1 cellular context compared by ENCODE assay signal in the genomic region with DNA sequence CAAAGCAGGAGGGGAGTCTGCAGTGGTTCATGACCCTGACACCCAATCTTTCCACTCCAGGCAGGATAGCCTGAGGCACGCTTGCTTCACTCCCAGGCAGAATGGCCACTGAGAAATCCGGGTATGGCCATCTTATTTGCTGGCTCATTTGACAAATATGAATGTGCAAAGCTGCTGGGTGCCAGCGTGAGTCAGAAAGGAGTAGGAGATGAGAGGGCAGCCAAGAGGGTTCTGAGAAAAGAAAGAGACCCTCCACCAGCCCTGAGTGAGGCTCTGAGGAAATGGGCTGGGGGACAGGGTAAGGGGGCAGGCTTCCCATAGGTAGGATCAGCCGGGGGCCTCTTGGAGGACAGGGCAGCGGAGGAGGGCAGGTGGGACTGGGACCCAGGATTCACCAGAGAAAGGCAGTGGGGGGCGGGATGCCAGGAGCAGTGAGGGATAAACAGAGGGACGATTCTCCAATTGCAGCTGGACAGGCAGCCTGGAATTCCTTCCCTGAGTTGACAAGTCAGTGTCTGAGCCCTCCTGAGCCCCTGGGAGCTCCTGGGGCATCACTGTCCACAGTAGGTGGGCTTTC.
TF ChIP-seq lines count a peak whose summit lies in the region.

No MANE protein-coding gene starts in this region.

TF ChIP-seq in H1, 55 proteins besides CTCF, POLR2A, EP300 and RAD21:
- TF ChIP-seq BACH1 (IDR thresholded peaks at IDR 0.05; ENCODE audit: low read length), result no peak
